ENCODE assay signal across 1 cellular context in the genomic region with DNA sequence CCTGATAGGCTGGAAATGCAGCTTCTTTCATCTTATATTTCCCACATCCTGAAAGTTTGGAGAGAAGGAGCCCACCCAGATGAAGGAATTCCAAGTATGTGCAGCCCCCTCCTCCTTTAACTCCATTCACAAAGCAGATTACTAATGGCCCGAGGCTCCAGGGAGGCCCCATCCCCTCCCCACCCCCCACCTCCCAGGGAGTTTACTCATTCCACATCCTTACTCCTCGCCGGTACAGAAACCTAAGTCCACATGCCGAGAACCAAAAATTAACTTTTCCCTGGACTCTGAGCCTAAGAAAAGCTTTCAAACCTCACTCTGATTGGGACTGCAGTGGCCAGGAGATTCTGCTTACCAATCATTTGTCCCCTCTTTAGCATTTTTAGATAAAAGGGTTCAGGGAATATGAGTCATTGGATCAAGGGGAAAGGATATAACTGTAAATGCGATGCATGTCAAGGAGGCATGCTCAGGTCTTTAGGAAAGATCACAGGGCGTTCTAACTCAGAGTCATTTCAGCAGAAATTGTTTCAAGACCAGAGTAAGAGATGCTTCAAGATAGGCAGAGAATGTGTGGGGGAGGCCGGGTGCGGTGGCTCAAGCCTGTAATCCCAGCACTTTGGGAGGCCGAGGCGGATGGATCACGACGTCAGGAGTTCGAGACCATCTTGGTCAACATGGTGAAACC.
TF ChIP-seq lines count a peak whose summit lies in the region.

No MANE protein-coding gene starts in this region.

TF ChIP-seq in HepG2, 621 proteins besides CTCF, POLR2A, EP300 and RAD21 (continued from another document):
- TF ChIP-seq, protein P1, sequence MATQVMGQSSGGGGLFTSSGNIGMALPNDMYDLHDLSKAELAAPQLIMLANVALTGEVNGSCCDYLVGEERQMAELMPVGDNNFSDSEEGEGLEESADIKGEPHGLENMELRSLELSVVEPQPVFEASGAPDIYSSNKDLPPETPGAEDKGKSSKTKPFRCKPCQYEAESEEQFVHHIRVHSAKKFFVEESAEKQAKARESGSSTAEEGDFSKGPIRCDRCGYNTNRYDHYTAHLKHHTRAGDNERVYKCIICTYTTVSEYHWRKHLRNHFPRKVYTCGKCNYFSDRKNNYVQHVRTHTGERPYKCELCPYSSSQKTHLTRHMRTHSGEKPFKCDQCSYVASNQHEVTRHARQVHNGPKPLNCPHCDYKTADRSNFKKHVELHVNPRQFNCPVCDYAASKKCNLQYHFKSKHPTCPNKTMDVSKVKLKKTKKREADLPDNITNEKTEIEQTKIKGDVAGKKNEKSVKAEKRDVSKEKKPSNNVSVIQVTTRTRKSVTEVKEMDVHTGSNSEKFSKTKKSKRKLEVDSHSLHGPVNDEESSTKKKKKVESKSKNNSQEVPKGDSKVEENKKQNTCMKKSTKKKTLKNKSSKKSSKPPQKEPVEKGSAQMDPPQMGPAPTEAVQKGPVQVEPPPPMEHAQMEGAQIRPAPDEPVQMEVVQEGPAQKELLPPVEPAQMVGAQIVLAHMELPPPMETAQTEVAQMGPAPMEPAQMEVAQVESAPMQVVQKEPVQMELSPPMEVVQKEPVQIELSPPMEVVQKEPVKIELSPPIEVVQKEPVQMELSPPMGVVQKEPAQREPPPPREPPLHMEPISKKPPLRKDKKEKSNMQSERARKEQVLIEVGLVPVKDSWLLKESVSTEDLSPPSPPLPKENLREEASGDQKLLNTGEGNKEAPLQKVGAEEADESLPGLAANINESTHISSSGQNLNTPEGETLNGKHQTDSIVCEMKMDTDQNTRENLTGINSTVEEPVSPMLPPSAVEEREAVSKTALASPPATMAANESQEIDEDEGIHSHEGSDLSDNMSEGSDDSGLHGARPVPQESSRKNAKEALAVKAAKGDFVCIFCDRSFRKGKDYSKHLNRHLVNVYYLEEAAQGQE (IDR thresholded peaks at IDR 0.05; ENCODE audit: borderline replicate concordance in 1 of 2, low read depth in 1 of 2, low read length in 2 of 2), result 0 out of 4 replicates have a peak, but pooled peaks of 1 of the 2 experiments have one; percentile 11
- TF ChIP-seq FOSL1 (CRISPR knock-in tag; IDR thresholded peaks at IDR 0.05; ENCODE audit: borderline replicate concordance), result peak; percentile 54; the same call in 1 of the 2 replicates
